21 cellular contexts compared by ENCODE assay signal in the genomic region with DNA sequence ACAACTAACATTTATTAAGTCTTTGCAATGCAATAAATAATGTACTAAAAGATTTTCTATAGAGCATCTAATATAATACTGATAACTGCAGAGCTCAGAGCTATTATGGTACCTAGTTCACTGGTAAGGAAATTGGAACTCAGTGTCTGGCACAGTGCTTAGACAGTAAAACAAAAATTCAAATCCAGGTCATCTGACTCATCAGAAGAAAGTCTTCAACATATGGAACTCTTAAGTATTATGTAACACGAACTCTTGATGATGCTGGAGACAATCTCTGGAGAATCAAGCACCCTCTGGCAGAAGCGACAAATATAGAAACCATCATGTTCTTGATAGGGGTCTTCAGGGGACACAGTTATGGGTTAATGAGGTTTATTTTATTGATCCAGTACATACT. TPM values are rescaled to one million over a fixed set of nuclear protein-coding genes. Genes with fewer than 3 reads are reported as not detected.
A peak's percentile ranks its signal among the peaks of the same experiment; 100 is the strongest.
DNase-seq lines count a peak whose midpoint lies in the region; ATAC-seq and TF ChIP-seq lines count a peak whose summit lies in the region.
"Had no signal": no experiment of that assay in that cellular context is flagged by ENCODE, and none has a peak within 500 bp of the region (broad histone marks: within the 10 kb centered on the region; RNA-seq: fewer than 3 reads in every experiment).

No MANE protein-coding gene starts in this region.

- no peak overlapping the region for H3K4me3 ChIP-seq in fibroblast of mammary gland (ENCODE audit: control insufficient read depth, low read depth, low read length)
- H3K4me3 ChIP-seq: BLaER1 had no signal

- peaks cover 6% of the 10 kb centered on the region for H3K9me3 Mint-ChIP-seq in activated T-helper 17 cell treated with anti-CD3 and anti-CD28 coated beads, Interleukin-2, amount 50 U/mL, for 72 hours
- H3K9me3 Mint-ChIP-seq: CD4-positive, alpha-beta T cell had no signal

- no peak overlapping the region for H3K4me3 Mint-ChIP-seq in activated T-helper 17 cell treated with anti-CD3 and anti-CD28 coated beads, Interleukin-2, amount 50 U/mL, for 72 hours
- H3K4me3 Mint-ChIP-seq: CD4-positive, alpha-beta T cell had no signal

- ATAC-seq in activated T-helper 17 cell treated with anti-CD3 and anti-CD28 coated beads, Interleukin-2, amount 50 U/mL, for 72 hours (replicated peaks) = no peak
- ATAC-seq in HG03342 (IDR thresholded peaks at IDR 0.05; ENCODE audit: unreplicated experiment) = no peak

- H3K36me3 Mint-ChIP-seq in activated T-helper 17 cell treated with anti-CD3 and anti-CD28 coated beads, Interleukin-2, amount 50 U/mL, for 72 hours (ENCODE audit: low read depth) = no peaks in the 10 kb centered on the region

- no peaks in the 10 kb centered on the region for H3K27me3 Mint-ChIP-seq in activated T-helper 17 cell treated with anti-CD3 and anti-CD28 coated beads, Interleukin-2, amount 50 U/mL, for 72 hours
- H3K27me3 Mint-ChIP-seq: CD4-positive, alpha-beta T cell had no signal

- DNase-seq in NCI-H82 (lab: John Stamatoyannopoulos, UW) = peak; percentile 18
- DNase-seq in NCI-H82 treated with DMSO at 0.1 percent for 48 hours (lab: John Stamatoyannopoulos, UW; ENCODE audit: unreplicated experiment) = no peak
- DNase-seq in NCI-H2171 treated with DMSO at 0.1 percent for 48 hours (lab: John Stamatoyannopoulos, UW) = peak; percentile 89
- DNase-seq in fibroblast of mammary gland (ENCODE audit: low read depth) = peak; percentile 17
- DNase-seq in putamen (ENCODE audit: low spot score) = peak; percentile 9
- no peak for DNase-seq in UCSD-AML1 (lab: John Stamatoyannopoulos, UW; ENCODE audit: unreplicated experiment)
- DNase-seq: ACHN; CD4-positive, alpha-beta T cell; COR-L47; DMS79; KG1; NCI-H1092 treated with DMSO at 0.1 percent for 48 hours; NCI-H146; NCI-H2029; NCI-H526 treated with DMSO at 0.1 percent for 48 hours; SIG-M5; SK-N-SH had no signal

- H3K27ac Mint-ChIP-seq in activated T-helper 17 cell treated with anti-CD3 and anti-CD28 coated beads, Interleukin-2, amount 50 U/mL, for 72 hours = no peak overlapping the region
- H3K27ac Mint-ChIP-seq: CD4-positive, alpha-beta T cell had no signal

- TF ChIP-seq CTCF in fibroblast of mammary gland (conservative IDR thresholded peaks at IDR 0.05; ENCODE audit: control insufficient read depth, insufficient read depth, low read depth, low read length) = no peak

- no peaks in the 10 kb centered on the region for H3K4me1 Mint-ChIP-seq in activated T-helper 17 cell treated with anti-CD3 and anti-CD28 coated beads, Interleukin-2, amount 50 U/mL, for 72 hours

RNA-seq across cellular contexts. Expression of a gene that starts 37.3 kb away (rescaled TPM):
- not detected for total RNA-seq in activated T-helper 17 cell treated with anti-CD3 and anti-CD28 coated beads, Interleukin-2, amount 50 U/mL, for 72 hours
- total RNA-seq: CD4-positive, alpha-beta T cell; G401 had no signal

Comparison
In these comparisons a context has a peak if more than half of its experiments do, and no peak if none do; other contexts are left out.
1. DNase-seq: peak in NCI-H82 (single experiment), NCI-H2171 treated with DMSO at 0.1 percent for 48 hours (single experiment), fibroblast of mammary gland (single experiment) and putamen (single experiment); none in NCI-H82 treated with DMSO at 0.1 percent for 48 hours (single experiment) and UCSD-AML1 (single experiment).